In genomic region chr19:41241859-41242258, GRCh38 we compare ENCODE assay signal across 28 cellular contexts. TPM values are rescaled to one million over a fixed set of nuclear protein-coding genes. Genes with fewer than 3 reads are reported as not detected.
"Had no signal": no experiment of that assay in that cellular context is flagged by ENCODE, and none has a peak within 500 bp of the region (broad histone marks: within the 10 kb centered on the region; RNA-seq: fewer than 3 reads in every experiment).

No MANE protein-coding gene starts in this region.

- H3K27ac ChIP-seq: colonic mucosa, epithelial cell of prostate, esophagus squamous epithelium, gastrocnemius medialis, heart right ventricle, left lung, lower lobe of right lung had no signal

- H3K36me3 ChIP-seq: colonic mucosa, gastrocnemius medialis had no signal

- ATAC-seq: effector memory CD8-positive, alpha-beta T cell; esophagus mucosa; gastrocnemius medialis; heart right ventricle; left cardiac atrium; left lung; left ventricle myocardium superior; lower lobe of right lung; mucosa of descending colon had no signal

- H3K27me3 ChIP-seq: colonic mucosa, esophagus squamous epithelium, gastrocnemius medialis, heart right ventricle, left lung had no signal

- H3K4me1 ChIP-seq: colonic mucosa, gastrocnemius medialis, heart right ventricle, left lung, lower lobe of right lung had no signal

- FAIRE-seq: endometrium, islet of Langerhans, keratinocyte had no signal

- H3K4me3 ChIP-seq: colonic mucosa, esophagus squamous epithelium, gastrocnemius medialis, heart right ventricle, left lung, lower lobe of right lung, mucosa of descending colon had no signal

- DNase-seq: colonic mucosa; cortex of kidney; effector CD8-positive, alpha-beta T cell; effector memory CD8-positive, alpha-beta T cell; endodermal cell; erythroblast; esophagus squamous epithelium; foreskin fibroblast; foreskin melanocyte; gastrocnemius medialis; glutamatergic neuron; head of caudate nucleus; heart right ventricle; hippocampal formation; left cardiac atrium; left ventricle myocardium superior; lower lobe of right lung; mesenchymal stem cell; mucosa of descending colon; naive B cell had no signal

- H3K9me3 ChIP-seq: colonic mucosa, esophagus squamous epithelium, gastrocnemius medialis, heart right ventricle, left lung, lower lobe of right lung, mucosa of descending colon had no signal

RNA-seq across cellular contexts. Expression of gene CYP2S1, which starts 48.8 kb away (rescaled TPM):
- total RNA-seq: lung microvascular endothelial cell, myocyte had no signal
